Comparison of ENCODE assay signal across 9 cellular contexts in genomic region chr2:216370961-216371633, GRCh38. TPM values are rescaled to one million over a fixed set of nuclear protein-coding genes. Genes with fewer than 3 reads are reported as not detected.
DNase-seq lines count a peak whose midpoint lies in the region; ATAC-seq and TF ChIP-seq lines count a peak whose summit lies in the region.
"Had no signal": no experiment of that assay in that cellular context is flagged by ENCODE, and none has a peak within 500 bp of the region (broad histone marks: within the 10 kb centered on the region; RNA-seq: fewer than 3 reads in every experiment).

No MANE protein-coding gene starts in this region.

- ATAC-seq in psoas muscle (no peak), GM21825 (IDR thresholded peaks at IDR 0.05; ENCODE audit: unreplicated experiment) (no peak), GM18873 (IDR thresholded peaks at IDR 0.05; ENCODE audit: low FRiP score, unreplicated experiment) (no peak), HG03280 (IDR thresholded peaks at IDR 0.05; ENCODE audit: unreplicated experiment) (no peak)

- H3K27ac ChIP-seq in RWPE1 = peak overlapping the region; percentile 61; the same call in 1 of the 2 replicates
- H3K27ac ChIP-seq in psoas muscle = no peak overlapping the region

- CTCF ChIA-PET in RWPE1 (lab: Yijun Ruan, JAX) = no interaction called here

- DNase-seq in DMS153 treated with DMSO at 0.1 percent for 48 hours (lab: John Stamatoyannopoulos, UW; ENCODE audit: unreplicated experiment) (peak; percentile 21), DMS153 (lab: John Stamatoyannopoulos, UW) (no peak), RWPE1 (ENCODE audit: low spot score) (no peak), fibroblast of villous mesenchyme (ENCODE audit: low read depth) (no peak), psoas muscle (no peak)
- DNase-seq: KBM-7 had no signal

- TF ChIP-seq CTCF in RWPE1 (conservative IDR thresholded peaks at IDR 0.05; ENCODE audit: low read depth) (no peak), fibroblast of villous mesenchyme (IDR thresholded peaks at IDR 0.05; ENCODE audit: insufficient read depth, low read depth, low read length) (no peak), psoas muscle (IDR thresholded peaks at IDR 0.05) (no peak)

- H3K36me3 ChIP-seq in psoas muscle (ENCODE audit: insufficient read depth in 1 of 2, low read depth in 1 of 2) = no peaks in the 10 kb centered on the region

- intact Hi-C loops in psoas muscle (cut with DNase I) = no loop called here

- POLR2A ChIA-PET in RWPE1 (lab: Yijun Ruan, JAX; ENCODE audit: low non-redundant PET) = no interaction called here

- H3K4me1 ChIP-seq in psoas muscle = no peaks in the 10 kb centered on the region

- 0 to 2% (median 1%) methylated on average over 27 to 45 of the region's 45 CpGs for WGBS in psoas muscle, 3 donors

- H3K9me3 ChIP-seq in psoas muscle = no peaks in the 10 kb centered on the region

- peaks cover 6 to 69% (median 26%) of the 10 kb centered on the region in 3 donors for H3K27me3 ChIP-seq in psoas muscle (ENCODE audit: insufficient read depth in 3 of 3, low read length in 2 of 3)

- peak overlapping the region; percentile 66 for H3K4me3 ChIP-seq in fibroblast of villous mesenchyme (ENCODE audit: low read depth, low read length)
- peak overlapping the region; percentile 32 for H3K4me3 ChIP-seq in psoas muscle

RNA-seq across cellular contexts. Expression of gene MARCHF4, which starts 1.2 kb away (rescaled TPM):
- total RNA-seq in fibroblast of villous mesenchyme (5.2 and 10.8 TPM in 2 replicates), psoas muscle (not detected)
- polyA plus RNA-seq in psoas muscle = under 1 TPM in 2 of 3 donors, not detected in 1; 0.01 to 0.04 TPM

RNA-seq across cellular contexts. Expression of gene SMARCAL1, which starts 41.2 kb away (rescaled TPM):
- total RNA-seq in fibroblast of villous mesenchyme = 14.5 and 20.3 TPM in 2 replicates
- 10 to 100 TPM in 2 of 4 donors, 1 to 10 TPM in 2; 8.3 to 15.2 (median 10.8) TPM for total RNA-seq in psoas muscle
- 10 to 100 TPM in 2 of 3 donors, 1 to 10 TPM in 1; 7.9 to 18.3 (median 11.4) TPM for polyA plus RNA-seq in psoas muscle
